In genomic region chr16:80802902-80803301, GRCh38 we compare ENCODE assay signal across 9 cellular contexts. TPM values are rescaled to one million over a fixed set of nuclear protein-coding genes. Genes with fewer than 3 reads are reported as not detected.
DNase-seq lines count a peak whose midpoint lies in the region; ATAC-seq and TF ChIP-seq lines count a peak whose summit lies in the region.
"Had no signal": no experiment of that assay in that cellular context is flagged by ENCODE, and none has a peak within 500 bp of the region (broad histone marks: within the 10 kb centered on the region; RNA-seq: fewer than 3 reads in every experiment).

No MANE protein-coding gene starts in this region.

- H3K4me2 ChIP-seq in OCI-LY7 (ENCODE audit: low read length): no peak overlapping the region

- H3K79me2 ChIP-seq in OCI-LY7 (ENCODE audit: insufficient read depth, low read depth, low read length): no peaks in the 10 kb centered on the region

- H3K9me3 ChIP-seq in HUES64 (ENCODE audit: insufficient read depth, low read depth, low read length) (no peaks in the 10 kb centered on the region), OCI-LY7 (ENCODE audit: low read length) (no peaks in the 10 kb centered on the region)
- H3K9me3 ChIP-seq: ascending aorta had no signal

- peaks cover 28 to 51% of the 10 kb centered on the region in 2 donors for H3K27me3 Mint-ChIP-seq in natural killer cell (ENCODE audit: low read depth in 2 of 2)

- H3K4me3 ChIP-seq in BJ (ENCODE audit: low read depth, low read length) (peak overlapping the region; percentile 73), HUES64 (ENCODE audit: low read length) (peak overlapping the region; percentile 39), choroid plexus epithelial cell (ENCODE audit: low read depth, low read length) (peak overlapping the region; percentile 89), OCI-LY7 (ENCODE audit: low read depth, low read length, poor library complexity, severe bottlenecking) (no peak overlapping the region)

- H3K27ac ChIP-seq in HUES64 (ENCODE audit: low read depth, low read length) (no peak overlapping the region), OCI-LY7 (ENCODE audit: low read depth, low read length, poor library complexity, severe bottlenecking) (no peak overlapping the region)
- H3K27ac ChIP-seq: ascending aorta had no signal

- H3K36me3 ChIP-seq in BJ (ENCODE audit: control insufficient read depth, insufficient read depth, low read length) (no peaks in the 10 kb centered on the region), HUES64 (ENCODE audit: insufficient read depth, low read length) (no peaks in the 10 kb centered on the region), OCI-LY7 (ENCODE audit: insufficient read depth, low read length) (no peaks in the 10 kb centered on the region)
- H3K36me3 ChIP-seq: ascending aorta had no signal

- no peak overlapping the region for H3K27ac Mint-ChIP-seq in natural killer cell

- H4K20me1 ChIP-seq in OCI-LY7 (ENCODE audit: insufficient read depth, low read length): no peaks in the 10 kb centered on the region

- H3K4me3 Mint-ChIP-seq in natural killer cell: peak overlapping the region; percentile 55

- no peaks in the 10 kb centered on the region for H3K27me3 ChIP-seq in BJ (ENCODE audit: control insufficient read depth, insufficient read depth, low read length)
- H3K27me3 ChIP-seq in HUES64 (ENCODE audit: insufficient read depth, low read length): peaks cover 42% of the 10 kb centered on the region
- H3K27me3 ChIP-seq: ascending aorta had no signal

- POLR2A ChIA-PET in BJ (lab: Charles Lee): no interaction called here
- POLR2A ChIA-PET in OCI-LY7 (lab: Charles Lee): interaction anchor here (1.1 kb wide), 1 partner anchor 10 kb away, joined by 3 read pairs; no protein-coding TSS in a partner anchor

- H3K4me1 Mint-ChIP-seq in natural killer cell: peaks cover 0 to 8% of the 10 kb centered on the region in 2 donors

- TF ChIP-seq CTCF in BJ (IDR thresholded peaks at IDR 0.05; ENCODE audit: insufficient read depth, low read depth, low read length) (no peak), choroid plexus epithelial cell (conservative IDR thresholded peaks at IDR 0.05; ENCODE audit: low read depth, low read length) (no peak), natural killer cell (IDR thresholded peaks at IDR 0.05) (no peak), OCI-LY7 (conservative IDR thresholded peaks at IDR 0.05; ENCODE audit: low read length) (no peak)

- CTCF ChIA-PET in BJ (lab: Yijun Ruan, JAX): interaction anchor here (1.0 kb wide), 1 partner anchor 10 kb away, joined by 3 read pairs; no protein-coding TSS in a partner anchor
- CTCF ChIA-PET in OCI-LY7 (lab: Charles Lee; ENCODE audit: unreplicated experiment): no interaction called here

- WGBS in HUES64: 91% methylated on average over 7 of the region's 7 CpGs

- no peaks in the 10 kb centered on the region for H3K9me2 ChIP-seq in OCI-LY7 (ENCODE audit: insufficient read depth, low read length)

- no peak for ATAC-seq in natural killer cell

- H3K4me1 ChIP-seq in HUES64 (ENCODE audit: insufficient read depth, low read length) (no peaks in the 10 kb centered on the region), OCI-LY7 (ENCODE audit: insufficient read depth, low read length, poor library complexity, severe bottlenecking) (no peaks in the 10 kb centered on the region)
- H3K4me1 ChIP-seq: ascending aorta had no signal

- no TSS peak for BruUV-seq in OCI-LY7 (replicated peaks; lab: Mats Ljungman, UMichigan)

- H3K9me3 Mint-ChIP-seq in natural killer cell: no peaks in the 10 kb centered on the region

- H3K9ac ChIP-seq in HUES64 (ENCODE audit: low read depth, low read length): no peak overlapping the region

- intact Hi-C loops in natural killer cell (cut with micrococcal nuclease) (no loop called here), OCI-LY7 (cut with micrococcal nuclease; ENCODE audit: unreplicated experiment) (no loop called here)

- DNase-seq in BJ (ENCODE audit: low read depth): no peak
- no peak for DNase-seq in choroid plexus epithelial cell (ENCODE audit: low read depth)
- DNase-seq in natural killer cell: no peak
- DNase-seq in stimulated activated CD4-positive, alpha-beta T cell treated with anti-CD3 and anti-CD28 coated beads, Interleukin-4, amount 100 ng/mL, for 1 hour: no peak
- no peak for DNase-seq in HuH-7 (ENCODE audit: low spot score)
- no peak for DNase-seq in A172 (ENCODE audit: low spot score)
- no peak for DNase-seq in OCI-LY7 (ENCODE audit: low spot score)

- no peaks in the 10 kb centered on the region for H3K36me3 Mint-ChIP-seq in natural killer cell

- no peak overlapping the region for H2AFZ ChIP-seq in OCI-LY7 (ENCODE audit: low read length)

RNA-seq across cellular contexts. Expression of gene CDYL2, which starts 1.5 kb away (rescaled TPM):
- polyA plus RNA-seq in BJ (2011; rRNA removed): 0.87 and 1.6 TPM in 2 replicates
- 2.8 and 4.3 TPM in 2 replicates for polyA minus RNA-seq in BJ (2011; rRNA and poly(A)+ RNA removed)
- polyA plus RNA-seq in HUES64 (2013, experiment 1 of 2): 1.0 TPM
- polyA plus RNA-seq in HUES64 (2013, experiment 2 of 2): 1.2 TPM
- total RNA-seq in natural killer cell (10 to 100 TPM in 1 of 3 donors, 1 to 10 TPM in 2; 2.7 to 14.5 (median 3.4) TPM), OCI-LY7 (2022) (2.5 and 2.8 TPM in 2 replicates)
- 4.8 and 6.3 TPM in 2 replicates for total RNA-seq in A172 (2014; rRNA removed; shearing (Covaris generic))
- total RNA-seq in OCI-LY7 (2014; rRNA removed; shearing (Covaris generic)): 0.33 and 0.98 TPM in 2 replicates
